1 cellular context compared by ENCODE assay signal in genomic region chr6:3878048-3878666, GRCh38.
TF ChIP-seq lines count a peak whose summit lies in the region.

No MANE protein-coding gene starts in this region.

TF ChIP-seq in IMR-90, 13 proteins besides CTCF, POLR2A, EP300 and RAD21 (continued from another document):
- TF ChIP-seq ELK1 (IDR thresholded peaks at IDR 0.05; ENCODE audit: borderline replicate concordance, low read depth, low read length) (no peak), MAZ (IDR thresholded peaks at IDR 0.05; ENCODE audit: borderline replicate concordance, low read depth, low read length) (no peak), FOS (IDR thresholded peaks at IDR 0.05; ENCODE audit: low read depth, low read length) (no peak), RFX5 (IDR thresholded peaks at IDR 0.05; ENCODE audit: low read depth, low read length) (no peak), USF2 (IDR thresholded peaks at IDR 0.05; ENCODE audit: low read depth, low read length) (no peak), MAFK (IDR thresholded peaks at IDR 0.05; ENCODE audit: low read depth, low read length) (no peak)
TF ChIP-seq in IMR-90: peak in this region for 0.
